ENCODE assay signal across 18 cellular contexts in genomic region chr19:7545904-7546303, GRCh38. TPM values are rescaled to one million over a fixed set of nuclear protein-coding genes. Genes with fewer than 3 reads are reported as not detected.
A peak's percentile ranks its signal among the peaks of the same experiment; 100 is the strongest.
DNase-seq lines count a peak whose midpoint lies in the region; ATAC-seq lines count a peak whose summit lies in the region.
"Had no signal": no experiment of that assay in that cellular context is flagged by ENCODE, and none has a peak within 500 bp of the region (broad histone marks: within the 10 kb centered on the region; RNA-seq: fewer than 3 reads in every experiment).

No MANE protein-coding gene starts in this region.

- H3K27ac Mint-ChIP-seq in T-helper 2 cell treated with Interferon-gamma antibody and Interleukin-4, amounts not matched to agents 5 μg/mL and 100 μg/mL, for 36 hours, result peak overlapping the region; percentile 56
- peak overlapping the region; percentile 76 for H3K27ac Mint-ChIP-seq in activated naive CD8-positive, alpha-beta T cell treated with anti-CD3 and anti-CD28 coated beads, Interleukin-2, amount 10 ng/mL, durations not matched to agents 7 days and 5 days
- peak overlapping the region; percentile 48 for H3K27ac Mint-ChIP-seq in stimulated activated effector memory CD8-positive, alpha-beta T cell treated with anti-CD3 and anti-CD28 coated beads, Interleukin-12 subunit alpha, Interleukin-12 subunit beta, amount 100 ng/mL, for 72 hours

- no peak for DNase-seq in T-helper 2 cell treated with Interferon-gamma antibody and Interleukin-4, amounts not matched to agents 5 μg/mL and 100 μg/mL, for 36 hours (ENCODE audit: low spot score)
- DNase-seq in T-helper 2 cell (no peak), MV-4-11 (lab: John Stamatoyannopoulos, UW) (peak; percentile 66), NCI-H1048 (lab: John Stamatoyannopoulos, UW) (no peak), NCI-H510A treated with DMSO at 0.1 percent for 48 hours (lab: John Stamatoyannopoulos, UW) (no peak)
- DNase-seq in activated naive CD8-positive, alpha-beta T cell treated with anti-CD3 and anti-CD28 coated beads, Interleukin-2, amount 10 ng/mL, durations not matched to agents 7 days and 5 days, result no peak
- no peak for DNase-seq in stimulated activated effector memory CD8-positive, alpha-beta T cell treated with anti-CD3 and anti-CD28 coated beads, Interleukin-12 subunit alpha, Interleukin-12 subunit beta, amount 100 ng/mL, for 72 hours (ENCODE audit: low spot score in 2 of 2)
- DNase-seq: activated CD4-positive, CD25-positive, alpha-beta regulatory T cell; Caco-2; cortex of kidney; mammary epithelial cell; MG63; NCI-H2029 treated with DMSO at 0.1 percent for 48 hours; NCI-H526; retina; stimulated activated CD4-positive, alpha-beta T cell treated with anti-CD3 and anti-CD28 coated beads, Interleukin-1b, Interleukin-23, amount 100 ng/mL, for 48 hours had no signal

- peaks cover 21% of the 10 kb centered on the region for H3K4me1 Mint-ChIP-seq in T-helper 2 cell treated with Interferon-gamma antibody and Interleukin-4, amounts not matched to agents 5 μg/mL and 100 μg/mL, for 36 hours (ENCODE audit: low read depth)
- H3K4me1 Mint-ChIP-seq in activated naive CD8-positive, alpha-beta T cell treated with anti-CD3 and anti-CD28 coated beads, Interleukin-2, amount 10 ng/mL, durations not matched to agents 7 days and 5 days, result peaks cover 32% of the 10 kb centered on the region
- peaks cover 55% of the 10 kb centered on the region for H3K4me1 Mint-ChIP-seq in stimulated activated effector memory CD8-positive, alpha-beta T cell treated with anti-CD3 and anti-CD28 coated beads, Interleukin-12 subunit alpha, Interleukin-12 subunit beta, amount 100 ng/mL, for 72 hours

- POLR2A ChIA-PET in activated naive CD8-positive, alpha-beta T cell treated with anti-CD3 and anti-CD28 coated beads, Interleukin-2, amount 10 ng/mL, durations not matched to agents 7 days and 5 days (lab: Charles Lee), result interaction anchor here (0.7 to 3.2 kb wide), 3 partner anchors 10 to 159 kb away, joined by 3 to 28 read pairs (median 4); partner anchors contain the start of gene PNPLA6

- ATAC-seq in activated naive CD8-positive, alpha-beta T cell treated with anti-CD3 and anti-CD28 coated beads, Interleukin-2, amount 10 ng/mL, durations not matched to agents 7 days and 5 days (ENCODE audit: low read depth), result peak; percentile 27
- ATAC-seq in stimulated activated effector memory CD8-positive, alpha-beta T cell treated with anti-CD3 and anti-CD28 coated beads, Interleukin-12 subunit alpha, Interleukin-12 subunit beta, amount 100 ng/mL, for 72 hours, result peak; percentile 82
- no peak for ATAC-seq in HG03095 (IDR thresholded peaks at IDR 0.05; ENCODE audit: unreplicated experiment)
- ATAC-seq: Panc1 had no signal

- no peaks in the 10 kb centered on the region for H3K27me3 Mint-ChIP-seq in T-helper 2 cell treated with Interferon-gamma antibody and Interleukin-4, amounts not matched to agents 5 μg/mL and 100 μg/mL, for 36 hours (ENCODE audit: low read depth)
- H3K27me3 Mint-ChIP-seq in activated naive CD8-positive, alpha-beta T cell treated with anti-CD3 and anti-CD28 coated beads, Interleukin-2, amount 10 ng/mL, durations not matched to agents 7 days and 5 days, result no peaks in the 10 kb centered on the region

- H3K36me3 Mint-ChIP-seq in T-helper 2 cell treated with Interferon-gamma antibody and Interleukin-4, amounts not matched to agents 5 μg/mL and 100 μg/mL, for 36 hours (ENCODE audit: low read depth), result peaks cover 31% of the 10 kb centered on the region
- peaks cover 26% of the 10 kb centered on the region for H3K36me3 Mint-ChIP-seq in activated naive CD8-positive, alpha-beta T cell treated with anti-CD3 and anti-CD28 coated beads, Interleukin-2, amount 10 ng/mL, durations not matched to agents 7 days and 5 days
- H3K36me3 Mint-ChIP-seq in stimulated activated effector memory CD8-positive, alpha-beta T cell treated with anti-CD3 and anti-CD28 coated beads, Interleukin-12 subunit alpha, Interleukin-12 subunit beta, amount 100 ng/mL, for 72 hours, result peaks cover 85% of the 10 kb centered on the region

- H3K4me3 Mint-ChIP-seq in T-helper 2 cell treated with Interferon-gamma antibody and Interleukin-4, amounts not matched to agents 5 μg/mL and 100 μg/mL, for 36 hours, result no peak overlapping the region
- peak overlapping the region; percentile 63 for H3K4me3 Mint-ChIP-seq in activated naive CD8-positive, alpha-beta T cell treated with anti-CD3 and anti-CD28 coated beads, Interleukin-2, amount 10 ng/mL, durations not matched to agents 7 days and 5 days
- peak overlapping the region; percentile 40 for H3K4me3 Mint-ChIP-seq in stimulated activated effector memory CD8-positive, alpha-beta T cell treated with anti-CD3 and anti-CD28 coated beads, Interleukin-12 subunit alpha, Interleukin-12 subunit beta, amount 100 ng/mL, for 72 hours

- H3K9me3 Mint-ChIP-seq in T-helper 2 cell treated with Interferon-gamma antibody and Interleukin-4, amounts not matched to agents 5 μg/mL and 100 μg/mL, for 36 hours, result no peaks in the 10 kb centered on the region
- no peaks in the 10 kb centered on the region for H3K9me3 Mint-ChIP-seq in activated naive CD8-positive, alpha-beta T cell treated with anti-CD3 and anti-CD28 coated beads, Interleukin-2, amount 10 ng/mL, durations not matched to agents 7 days and 5 days
- H3K9me3 Mint-ChIP-seq in stimulated activated effector memory CD8-positive, alpha-beta T cell treated with anti-CD3 and anti-CD28 coated beads, Interleukin-12 subunit alpha, Interleukin-12 subunit beta, amount 100 ng/mL, for 72 hours, result no peaks in the 10 kb centered on the region

RNA-seq across cellular contexts. Expression of gene PNPLA6, which starts 10.4 kb away (rescaled TPM):
- total RNA-seq in activated naive CD8-positive, alpha-beta T cell treated with anti-CD3 and anti-CD28 coated beads, Interleukin-2, amount 10 ng/mL, durations not matched to agents 7 days and 5 days, result 100 to 1,000 TPM; 152 to 155 TPM

RNA-seq across cellular contexts. Expression of gene MCOLN1, which starts 23.5 kb away (rescaled TPM):
- 10 to 100 TPM; 17.5 to 18.2 TPM for total RNA-seq in activated naive CD8-positive, alpha-beta T cell treated with anti-CD3 and anti-CD28 coated beads, Interleukin-2, amount 10 ng/mL, durations not matched to agents 7 days and 5 days

RNA-seq across cellular contexts. Expression of gene ZNF358, which starts 30.0 kb away (rescaled TPM):
- total RNA-seq in activated naive CD8-positive, alpha-beta T cell treated with anti-CD3 and anti-CD28 coated beads, Interleukin-2, amount 10 ng/mL, durations not matched to agents 7 days and 5 days, result 10 to 100 TPM; 12.6 to 13.1 TPM

RNA-seq across cellular contexts. Expression of gene CAMSAP3, which starts 49.8 kb away (rescaled TPM):
- under 1 TPM; 0.40 to 0.50 TPM for total RNA-seq in activated naive CD8-positive, alpha-beta T cell treated with anti-CD3 and anti-CD28 coated beads, Interleukin-2, amount 10 ng/mL, durations not matched to agents 7 days and 5 days

RNA-seq across cellular contexts. Expression of gene PEX11G, which starts 57.1 kb away (rescaled TPM):
- total RNA-seq in activated naive CD8-positive, alpha-beta T cell treated with anti-CD3 and anti-CD28 coated beads, Interleukin-2, amount 10 ng/mL, durations not matched to agents 7 days and 5 days, result 1 to 10 TPM; 1.0 to 1.3 TPM
